8 cellular contexts compared by ENCODE assay signal in the genomic region with DNA sequence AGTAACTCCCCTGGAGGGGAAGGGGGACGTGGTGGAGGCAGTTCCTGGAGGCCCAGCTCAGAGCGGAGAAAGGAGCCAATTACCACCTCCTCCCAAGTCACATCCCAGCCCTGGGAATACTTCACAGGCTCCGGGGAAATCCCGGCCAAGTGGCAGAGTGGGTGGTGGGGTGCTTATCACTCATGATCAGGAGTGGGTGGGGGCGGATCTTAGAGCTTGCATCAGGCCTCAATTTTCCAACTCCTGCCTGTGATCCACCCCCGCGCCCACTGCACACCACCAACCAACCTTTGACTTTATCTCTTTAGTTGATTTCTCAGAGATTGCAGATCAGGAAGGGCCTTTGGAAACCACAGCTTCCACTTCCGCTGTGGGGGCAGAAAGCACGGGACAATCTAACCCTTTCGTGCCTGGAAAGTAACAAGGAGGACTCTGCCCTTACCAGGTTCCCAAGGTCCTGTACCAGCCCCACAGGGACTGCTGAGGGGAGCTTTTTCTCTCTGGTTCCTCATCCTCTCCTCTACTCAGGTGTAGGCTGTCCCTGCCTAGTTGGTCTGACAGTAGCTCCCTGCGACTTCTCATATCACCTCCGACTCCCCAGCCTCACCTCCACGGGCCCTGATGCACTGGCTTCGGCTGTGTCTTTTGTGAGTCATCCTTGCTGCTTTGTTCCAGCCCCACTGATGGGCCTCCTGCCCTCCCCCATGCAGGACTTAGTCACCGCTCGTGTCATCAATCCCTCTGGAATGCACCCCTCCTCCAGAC. TPM values are rescaled to one million over a fixed set of nuclear protein-coding genes. Genes with fewer than 3 reads are reported as not detected.
DNase-seq lines count a peak whose midpoint lies in the region; ATAC-seq and TF ChIP-seq lines count a peak whose summit lies in the region.

No MANE protein-coding gene starts in this region.

- H2BK15ac ChIP-seq in IMR-90 (ENCODE audit: low read depth, low read length), result peak overlapping the region; percentile 100; the same call in 2 of the 3 replicates

- H3K4ac ChIP-seq in IMR-90 (ENCODE audit: low read depth, low read length), result peak overlapping the region; percentile 99

- peak; percentile 32 for TF ChIP-seq RAD21 in IMR-90 (IDR thresholded peaks at IDR 0.05; ENCODE audit: low read length)

- dilution Hi-C loops in IMR-90 (cut with HindIII; ENCODE audit: low sequenced_read_pairs, unreplicated experiment), result no loop called here

- H3K27me3 ChIP-seq in IMR-90 (ENCODE audit: control insufficient read depth, insufficient read depth, low read length), result no peaks in the 10 kb centered on the region

- H2BK120ac ChIP-seq in IMR-90 (ENCODE audit: low read depth, low read length), result peak overlapping the region; percentile 96

- peak overlapping the region; percentile 90 for H3K23ac ChIP-seq in IMR-90 (ENCODE audit: low read depth, low read length)

- peak; percentile 95 for ATAC-seq in IMR-90 (ENCODE audit: low read depth)
- no peak for ATAC-seq in HG02642 (IDR thresholded peaks at IDR 0.05; ENCODE audit: poor library complexity, unreplicated experiment)

- whole genome bisulfite sequencing in IMR-90 (ENCODE audit: extremely low coverage in 2 of 2, insufficient read length in 1 of 2), 2 experiments, result 0% methylated on average over 4 of the region's 16 CpGs; no CpG with 5 or more reads in 1 of the 2 experiments

- peak overlapping the region; percentile 72 for H3K4me2 ChIP-seq in IMR-90 (ENCODE audit: low read depth, low read length)

- in situ Hi-C loops in ACHN (cut with HindIII; ENCODE audit: low pct_ligation_motif_present, low pct_unique_long_range_greater_than_20kb, low sequenced_read_pairs) (no loop called here), IMR-90 (cut with MboI; ENCODE audit: low sequenced_read_pairs) (no loop called here)

- H4K91ac ChIP-seq in IMR-90 (ENCODE audit: insufficient read depth, low read depth, low read length), result peak overlapping the region; percentile 99

- peak; percentile 62; the same call in 1 of the 2 replicates for TF ChIP-seq POLR2A in IMR-90 (IDR thresholded peaks at IDR 0.05; ENCODE audit: low read depth, low read length)

- H3K9me3 ChIP-seq in IMR-90 (ENCODE audit: control insufficient read depth, insufficient read depth, low read length), result no peaks in the 10 kb centered on the region

- peaks cover 0 to 26% of the 10 kb centered on the region in 2 experiments; a peak in 3 of 4 replicates for H3K79me1 ChIP-seq in IMR-90 (ENCODE audit: low read depth in 1 of 2, low read length in 2 of 2)

- DNase-seq in ACHN (peak; percentile 92), IMR-90 (peak; percentile 98), dedifferentiated amniotic fluid mesenchymal stem cell (ENCODE audit: extremely low spot score) (peak; percentile 82), lung microvascular endothelial cell (ENCODE audit: low read depth in 2 of 2) (peak; percentile 90 to 94), NAMALWA (ENCODE audit: low spot score) (no peak)
- peak; percentile 89 for DNase-seq in activated CD4-positive, alpha-beta T cell treated with anti-CD3 and anti-CD28 coated beads for 48 hours
- DNase-seq in stimulated activated CD8-positive, alpha-beta memory T cell treated with anti-CD3 and anti-CD28 coated beads, Interleukin-15, amount 100 ng/mL, for 1 hour (ENCODE audit: low read depth), result peak; percentile 49

- CTCF ChIA-PET in IMR-90 (lab: Yijun Ruan, JAX), result interaction anchor here (1.4 kb wide), 1 partner anchor 53 kb away, joined by 4 read pairs; no protein-coding TSS in a partner anchor

- H2AFZ ChIP-seq in IMR-90 (replicated peaks; ENCODE audit: low read length, poor library complexity), result peak overlapping the region; percentile 88

- intact Hi-C loops in IMR-90 (cut with micrococcal nuclease), result loop anchor here (2.0 kb wide), 1 partner anchor 16 kb away; no protein-coding TSS in a partner anchor

- no peak for TF ChIP-seq CTCF in IMR-90 (conservative IDR thresholded peaks at IDR 0.05; ENCODE audit: low read depth, low read length)

- peak overlapping the region; percentile 86 for H4K5ac ChIP-seq in IMR-90 (ENCODE audit: low read depth, low read length)

- no peaks in the 10 kb centered on the region for H3K36me3 ChIP-seq in IMR-90 (ENCODE audit: control insufficient read depth, insufficient read depth, low read length)

- POLR2A ChIA-PET in IMR-90 (lab: Charles Lee; ENCODE audit: unreplicated experiment), result interaction anchor here (0.9 to 2.4 kb wide), 6 partner anchors 11 to 51 kb away, joined by 3 to 14 read pairs (median 5); partner anchors contain the start of genes FLOT1 and IER3

- H3K9ac ChIP-seq in IMR-90 (ENCODE audit: low read depth, low read length), result peak overlapping the region; percentile 64

- peak overlapping the region; percentile 93 for H3K27ac ChIP-seq in IMR-90 (ENCODE audit: insufficient read depth, low read length)

- H2AK5ac ChIP-seq in IMR-90 (ENCODE audit: low read depth, low read length), result peak overlapping the region; percentile 99

- peak overlapping the region; percentile 99 for H2BK5ac ChIP-seq in IMR-90 (ENCODE audit: low read depth, low read length, poor library complexity, severe bottlenecking)

- peak overlapping the region; percentile 97 for H2AK9ac ChIP-seq in IMR-90 (replicated peaks; ENCODE audit: low read depth, low read length, poor library complexity)

- peak overlapping the region; percentile 97 for H3K56ac ChIP-seq in IMR-90 (ENCODE audit: extremely low read depth, insufficient read depth, low read length)

- H4K20me1 ChIP-seq in IMR-90 (ENCODE audit: insufficient read depth, low read length), result no peaks in the 10 kb centered on the region

- no TSS peak for BruUV-seq in IMR-90 (replicated peaks; lab: Mats Ljungman, UMichigan)

- peaks cover 25% of the 10 kb centered on the region for H3K4me1 ChIP-seq in IMR-90 (ENCODE audit: control insufficient read depth, insufficient read depth, low read length)

- peak overlapping the region; percentile 100 for H2BK20ac ChIP-seq in IMR-90 (ENCODE audit: low read depth, low read length)

- peak overlapping the region; percentile 81 for H3K18ac ChIP-seq in IMR-90 (ENCODE audit: low read depth, low read length)

- peak overlapping the region; percentile 85 to 97 for H4K8ac ChIP-seq in IMR-90 (ENCODE audit: low read depth in 2 of 2, low read length in 2 of 2)

- H3K4me3 ChIP-seq in IMR-90 (ENCODE audit: insufficient read depth, low read depth, low read length), result peak overlapping the region; percentile 6; the same call in 1 of the 2 replicates

- H3K9me1 ChIP-seq in IMR-90 (ENCODE audit: insufficient read depth, low read length), result peaks cover 22% of the 10 kb centered on the region

- peak overlapping the region; percentile 98 for H3K14ac ChIP-seq in IMR-90 (replicated peaks; ENCODE audit: low read depth, low read length)

TF ChIP-seq in IMR-90, 13 proteins besides CTCF, POLR2A, EP300 and RAD21 (continues in another document):
- TF ChIP-seq MAZ (IDR thresholded peaks at IDR 0.05; ENCODE audit: borderline replicate concordance, low read depth, low read length) (peak; percentile 94), FOS (IDR thresholded peaks at IDR 0.05; ENCODE audit: low read depth, low read length) (peak; percentile 100), NFE2L2 (IDR thresholded peaks at IDR 0.05; ENCODE audit: low read depth, low read length) (no peak), CHD1 (IDR thresholded peaks at IDR 0.05; ENCODE audit: low read depth, low read length) (peak; percentile 71; the same call in 1 of the 2 replicates), BHLHE40 (IDR thresholded peaks at IDR 0.05; ENCODE audit: low read depth, low read length) (peak; percentile 93), MXI1 (IDR thresholded peaks at IDR 0.05; ENCODE audit: borderline replicate concordance, low read depth, low read length) (no peak), RFX5 (IDR thresholded peaks at IDR 0.05; ENCODE audit: low read depth, low read length) (no peak), USF2 (IDR thresholded peaks at IDR 0.05; ENCODE audit: low read depth, low read length) (no peak), CEBPB (IDR thresholded peaks at IDR 0.05; ENCODE audit: low read depth, low read length) (peak; percentile 89), MAFK (IDR thresholded peaks at IDR 0.05; ENCODE audit: low read depth, low read length) (no peak), RCOR1 (IDR thresholded peaks at IDR 0.05; ENCODE audit: insufficient replicate concordance, low read length) (no peak)

RNA-seq across cellular contexts. Expression of gene IER3, which starts 24.9 kb away (rescaled TPM):
- total RNA-seq in IMR-90 (2012; rRNA removed), result 38.4 and 65.8 TPM in 2 replicates
- polyA plus RNA-seq in IMR-90 (2012; rRNA removed), result 159 and 163 TPM in 2 replicates
- polyA plus RNA-seq in IMR-90 (2012; cell fraction: cytosol; rRNA removed), result 156 and 229 TPM in 2 replicates
- polyA plus RNA-seq in IMR-90 (2012; cell fraction: nucleus; rRNA removed; ENCODE audit: low replicate concordance), result 349 and 418 TPM in 2 replicates
- 72.6 and 148 TPM in 2 replicates for total RNA-seq in lung microvascular endothelial cell

RNA-seq across cellular contexts. Expression of gene FLOT1, which starts 26.8 kb away (rescaled TPM):
- total RNA-seq in IMR-90 (2012; rRNA removed) (96.2 and 104 TPM in 2 replicates), lung microvascular endothelial cell (48.8 and 56.2 TPM in 2 replicates)
- polyA plus RNA-seq in IMR-90 (2012; rRNA removed), result 161 and 162 TPM in 2 replicates
- polyA plus RNA-seq in IMR-90 (2012; cell fraction: cytosol; rRNA removed), result 135 and 169 TPM in 2 replicates
- 193 and 211 TPM in 2 replicates for polyA plus RNA-seq in IMR-90 (2012; cell fraction: nucleus; rRNA removed; ENCODE audit: low replicate concordance)

RNA-seq across cellular contexts. Expression of gene TUBB, which starts 49.1 kb away (rescaled TPM):
- 1,207 and 1,401 TPM in 2 replicates for total RNA-seq in IMR-90 (2012; rRNA removed)
- 2,004 and 2,008 TPM in 2 replicates for polyA plus RNA-seq in IMR-90 (2012; rRNA removed)
- polyA plus RNA-seq in IMR-90 (2012; cell fraction: cytosol; rRNA removed), result 811 and 1,574 TPM in 2 replicates
- polyA plus RNA-seq in IMR-90 (2012; cell fraction: nucleus; rRNA removed; ENCODE audit: low replicate concordance), result 419 and 725 TPM in 2 replicates
- 267 and 311 TPM in 2 replicates for total RNA-seq in lung microvascular endothelial cell

RNA-seq across cellular contexts. Expression of gene MDC1, which starts 52.2 kb away (rescaled TPM):
- total RNA-seq in IMR-90 (2012; rRNA removed) (3.6 and 4.5 TPM in 2 replicates), lung microvascular endothelial cell (3.0 and 4.1 TPM in 2 replicates)
- polyA plus RNA-seq in IMR-90 (2012; rRNA removed), result 12.1 and 12.4 TPM in 2 replicates
- polyA plus RNA-seq in IMR-90 (2012; cell fraction: cytosol; rRNA removed), result 6.0 and 8.0 TPM in 2 replicates
- 30.2 and 33.9 TPM in 2 replicates for polyA plus RNA-seq in IMR-90 (2012; cell fraction: nucleus; rRNA removed; ENCODE audit: low replicate concordance)
